ENCODE assay signal across 12 cellular contexts in genomic region chr2:218745559-218746469, GRCh38. TPM values are rescaled to one million over a fixed set of nuclear protein-coding genes. Genes with fewer than 3 reads are reported as not detected.
DNase-seq lines count a peak whose midpoint lies in the region; ATAC-seq and TF ChIP-seq lines count a peak whose summit lies in the region.
"Had no signal": no experiment of that assay in that cellular context is flagged by ENCODE, and none has a peak within 500 bp of the region (broad histone marks: within the 10 kb centered on the region; RNA-seq: fewer than 3 reads in every experiment).

No MANE protein-coding gene starts in this region.

- H3K27ac ChIP-seq in epithelial cell of prostate, result peak overlapping the region; percentile 39
- H3K27ac ChIP-seq in aorta (ENCODE audit: low read depth in 1 of 2, low read length in 2 of 2), result no peak overlapping the region

- H3K4me3 ChIP-seq in aorta (ENCODE audit: low read length in 2 of 2), result no peak overlapping the region

- H3K9me3 Mint-ChIP-seq in activated naive CD4-positive, alpha-beta T cell treated with anti-CD3 and anti-CD28 coated beads, Interleukin-2, amount 50 U/mL, for 24 hours, result no peaks in the 10 kb centered on the region
- H3K9me3 Mint-ChIP-seq in nephron progenitor cell, result no peaks in the 10 kb centered on the region

- H3K4me3 Mint-ChIP-seq in activated naive CD4-positive, alpha-beta T cell treated with anti-CD3 and anti-CD28 coated beads, Interleukin-2, amount 50 U/mL, for 24 hours, result no peak overlapping the region
- no peak overlapping the region for H3K4me3 Mint-ChIP-seq in nephron progenitor cell

- no peaks in the 10 kb centered on the region for H3K27me3 ChIP-seq in aorta (ENCODE audit: control insufficient read depth in 1 of 2, insufficient read depth in 2 of 2, low read length in 1 of 2)

- no peaks in the 10 kb centered on the region for H3K4me1 ChIP-seq in aorta (ENCODE audit: control insufficient read depth in 1 of 2, insufficient read depth in 2 of 2, low read length in 2 of 2)

- ATAC-seq in aorta (ENCODE audit: low FRiP score), result peak; percentile 57
- ATAC-seq in HG02763 (IDR thresholded peaks at IDR 0.05; ENCODE audit: unreplicated experiment), result no peak

- intact Hi-C loops in aorta (cut with DNase I), result no loop called here

- H3K27me3 Mint-ChIP-seq in activated naive CD4-positive, alpha-beta T cell treated with anti-CD3 and anti-CD28 coated beads, Interleukin-2, amount 50 U/mL, for 24 hours, result no peaks in the 10 kb centered on the region
- H3K27me3 Mint-ChIP-seq in nephron progenitor cell (ENCODE audit: low read depth, poor library complexity), result no peaks in the 10 kb centered on the region

- peaks cover 3 to 11% of the 10 kb centered on the region in 2 donors for H3K36me3 ChIP-seq in aorta (ENCODE audit: control insufficient read depth in 1 of 2, insufficient read depth in 2 of 2, low read length in 1 of 2)

- WGBS in aorta, 2 donors, result 66 to 78% methylated on average over 10 of the region's 10 CpGs

- no peak for DNase-seq in activated naive CD4-positive, alpha-beta T cell treated with anti-CD3 and anti-CD28 coated beads, Interleukin-2, amount 50 U/mL, for 16 hours
- peak; percentile 43 for DNase-seq in epithelial cell of prostate (ENCODE audit: low read depth, low spot score)
- peak; percentile 97 for DNase-seq in midbrain (lab: John Stamatoyannopoulos, UW)
- DNase-seq in aorta, result no peak
- DNase-seq in nephron progenitor cell, result no peak
- no peak for DNase-seq in SW480 (ENCODE audit: low spot score)
- DNase-seq: activated effector memory CD4-positive, alpha-beta T cell treated with anti-CD3 and anti-CD28 coated beads, Interleukin-2, amount 50 U/mL, for 16 hours; NCI-H1105; SK-N-SH; stimulated activated CD4-positive, alpha-beta T cell treated with anti-CD3 and anti-CD28 coated beads, Interleukin-2, amount 100 ng/mL, for 48 hours had no signal

- no peaks in the 10 kb centered on the region for H3K9me3 ChIP-seq in aorta (ENCODE audit: control insufficient read depth, low read length)
- H3K9me3 ChIP-seq: SK-N-SH had no signal

- H3K36me3 Mint-ChIP-seq in activated naive CD4-positive, alpha-beta T cell treated with anti-CD3 and anti-CD28 coated beads, Interleukin-2, amount 50 U/mL, for 24 hours, result peaks cover 32% of the 10 kb centered on the region
- H3K36me3 Mint-ChIP-seq in nephron progenitor cell (ENCODE audit: low read depth), result peaks cover 76% of the 10 kb centered on the region

- peaks cover 11% of the 10 kb centered on the region for H3K4me1 Mint-ChIP-seq in activated naive CD4-positive, alpha-beta T cell treated with anti-CD3 and anti-CD28 coated beads, Interleukin-2, amount 50 U/mL, for 24 hours
- H3K4me1 Mint-ChIP-seq in nephron progenitor cell, result no peaks in the 10 kb centered on the region

- H3K27ac Mint-ChIP-seq in activated naive CD4-positive, alpha-beta T cell treated with anti-CD3 and anti-CD28 coated beads, Interleukin-2, amount 50 U/mL, for 24 hours, result peak overlapping the region; percentile 59
- H3K27ac Mint-ChIP-seq in nephron progenitor cell, result no peak overlapping the region

- no peak for TF ChIP-seq CTCF in nephron progenitor cell (IDR thresholded peaks at IDR 0.05)

RNA-seq across cellular contexts. Expression of gene TTLL4, which starts 35.2 kb away (rescaled TPM):
- 10 to 100 TPM; 22.3 to 36.3 TPM for total RNA-seq in aorta
- 10 to 100 TPM in 1 of 2 donors, 1 to 10 TPM in 1; 1.9 to 28.8 TPM for polyA plus RNA-seq in aorta

RNA-seq across cellular contexts. Expression of gene CYP27A1, which starts 36.1 kb away (rescaled TPM):
- 10 to 100 TPM; 31.9 to 50.6 TPM for total RNA-seq in aorta
- 10 to 100 TPM; 19.3 to 40.4 TPM for polyA plus RNA-seq in aorta

Comparison
In these comparisons a context has a peak if more than half of its experiments do, and no peak if none do; other contexts are left out.
1. DNase-seq: peak in epithelial cell of prostate (single experiment) and midbrain (single experiment); none in activated naive CD4-positive, alpha-beta T cell treated with anti-CD3 and anti-CD28 coated beads, Interleukin-2, amount 50 U/mL, for 16 hours (single experiment), aorta (0 of 2), nephron progenitor cell (single experiment) and SW480 (single experiment).